Comparison of ENCODE assay signal across 8 cellular contexts in genomic region chr18:12377556-12378553, GRCh38. TPM values are rescaled to one million over a fixed set of nuclear protein-coding genes. Genes with fewer than 3 reads are reported as not detected.
DNase-seq lines count a peak whose midpoint lies in the region; ATAC-seq and TF ChIP-seq lines count a peak whose summit lies in the region.

No MANE protein-coding gene starts in this region.

- H3K36me3 ChIP-seq in ACC112 (ENCODE audit: insufficient read depth, low read length) (peaks cover 9% of the 10 kb centered on the region), Panc1 (ENCODE audit: control insufficient read depth, insufficient read depth, low read length) (peaks cover 2% of the 10 kb centered on the region; the same call in 1 of the 2 replicates)

- CTCF ChIA-PET in Panc1 (lab: Charles Lee), result interaction anchor here (0.5 to 0.6 kb wide), 3 partner anchors 106 to 283 kb away, joined by 3 to 5 read pairs (median 4); no protein-coding TSS in a partner anchor

- H3K27ac ChIP-seq in ACC112 (ENCODE audit: low read depth, low read length), result peak overlapping the region; percentile 58
- peak overlapping the region; percentile 70 for H3K27ac ChIP-seq in Panc1 (ENCODE audit: low read length)
- peak overlapping the region; percentile 96 for H3K27ac ChIP-seq in epithelial cell of prostate

- DNase-seq in Panc1 (ENCODE audit: low read depth, low spot score) (no peak), epithelial cell of prostate (ENCODE audit: low read depth, low spot score) (no peak), progenitor cell of endocrine pancreas (ENCODE audit: low spot score, unreplicated experiment) (no peak), GM03348 (ENCODE audit: low spot score) (no peak), NCI-H446 (lab: John Stamatoyannopoulos, UW) (no peak)

- H3K36me3 Mint-ChIP-seq in progenitor cell of endocrine pancreas (ENCODE audit: insufficient read depth), result peaks cover 1% of the 10 kb centered on the region

- no peaks in the 10 kb centered on the region for H3K27me3 ChIP-seq in ACC112 (ENCODE audit: insufficient read depth, low read length)
- no peaks in the 10 kb centered on the region for H3K27me3 ChIP-seq in Panc1 (ENCODE audit: control insufficient read depth, insufficient read depth, low read length)

- no peak for TF ChIP-seq CTCF in Panc1 (IDR thresholded peaks at IDR 0.05)
- TF ChIP-seq CTCF in progenitor cell of endocrine pancreas (IDR thresholded peaks at IDR 0.05; ENCODE audit: unreplicated experiment), result peak; percentile 46

- intact Hi-C loops in Panc1 (cut with micrococcal nuclease; ENCODE audit: unreplicated experiment), result no loop called here

- H2AFZ ChIP-seq in ACC112 (ENCODE audit: low read length, unreplicated experiment), result peak overlapping the region; percentile 74

- H3K4me3 ChIP-seq in ACC112 (ENCODE audit: low read depth, low read length) (peak overlapping the region; percentile 82), Panc1 (ENCODE audit: low read depth in 2 of 2, low read length in 2 of 2) (peak overlapping the region; percentile 82 to 93)

- peak overlapping the region; percentile 88 for H3K4me3 Mint-ChIP-seq in progenitor cell of endocrine pancreas (ENCODE audit: low read depth)

- H3K79me2 ChIP-seq in ACC112 (ENCODE audit: control insufficient read depth, insufficient read depth, low read length, unreplicated experiment), result peaks cover 38% of the 10 kb centered on the region

- peaks cover 26% of the 10 kb centered on the region for H3K4me1 Mint-ChIP-seq in progenitor cell of endocrine pancreas (ENCODE audit: low read depth)

- in situ Hi-C loops in Panc1 (cut with HindIII; ENCODE audit: low pct_unique_long_range_greater_than_20kb, low sequenced_read_pairs), result no loop called here

- ATAC-seq in GM18520 (IDR thresholded peaks at IDR 0.05; ENCODE audit: unreplicated experiment), result peak; percentile 16
- ATAC-seq in HG03060 (IDR thresholded peaks at IDR 0.05; ENCODE audit: low read depth, unreplicated experiment), result peak; percentile 43
- ATAC-seq in Panc1, result peak; percentile 90

- H3K4me1 ChIP-seq in ACC112 (ENCODE audit: control insufficient read depth, insufficient read depth, low read length, unreplicated experiment) (peaks cover 11% of the 10 kb centered on the region), Panc1 (ENCODE audit: control insufficient read depth, insufficient read depth, low read length) (peaks cover 14% of the 10 kb centered on the region; the same call in 1 of the 2 replicates)

- H3K27ac Mint-ChIP-seq in progenitor cell of endocrine pancreas, result peak overlapping the region; percentile 100

- no peaks in the 10 kb centered on the region for H3K9me3 ChIP-seq in Panc1 (ENCODE audit: control insufficient read depth, insufficient read depth, low read depth, low read length)

- POLR2A ChIA-PET in Panc1 (lab: Charles Lee), result interaction anchor here (0.6 to 1.6 kb wide), 6 partner anchors 12 to 287 kb away, joined by 3 to 7 read pairs (median 4); partner anchors contain the start of gene SPIRE1

- TSS peak; percentile 96 for BruUV-seq in Panc1 (replicated peaks; lab: Mats Ljungman, UMichigan)

- no peaks in the 10 kb centered on the region for H3K27me3 Mint-ChIP-seq in progenitor cell of endocrine pancreas

- no peaks in the 10 kb centered on the region for H3K9me3 Mint-ChIP-seq in progenitor cell of endocrine pancreas (ENCODE audit: low read depth)

RNA-seq across cellular contexts. Expression of gene AFG3L2, which starts 0.8 kb away (rescaled TPM):
- total RNA-seq in Panc1 (2021; ENCODE audit: unreplicated experiment), result 58.0 TPM
- 32.6 TPM for polyA plus RNA-seq in Panc1 (2012; ENCODE audit: insufficient read length)
- 44.6 and 44.8 TPM in 2 replicates for total RNA-seq in progenitor cell of endocrine pancreas

RNA-seq across cellular contexts. Expression of gene PRELID3A, which starts 29.9 kb away (rescaled TPM):
- 9.3 TPM for total RNA-seq in Panc1 (2021; ENCODE audit: unreplicated experiment)
- 8.3 TPM for polyA plus RNA-seq in Panc1 (2012; ENCODE audit: insufficient read length)
- total RNA-seq in progenitor cell of endocrine pancreas, result 11.1 and 15.7 TPM in 2 replicates

Comparison
In these comparisons a context has a peak if more than half of its experiments do, and no peak if none do; other contexts are left out.
1. ATAC-seq: peak in every context shown above with its lines; median percentile 90 in Panc1; 43 in HG03060; 16 in GM18520.